ENCODE assay signal across 12 cellular contexts in genomic region chr2:55025082-55025481, GRCh38. TPM values are rescaled to one million over a fixed set of nuclear protein-coding genes. Genes with fewer than 3 reads are reported as not detected.
A peak's percentile ranks its signal among the peaks of the same experiment; 100 is the strongest.
DNase-seq lines count a peak whose midpoint lies in the region; ATAC-seq and TF ChIP-seq lines count a peak whose summit lies in the region.
"Had no signal": no experiment of that assay in that cellular context is flagged by ENCODE, and none has a peak within 500 bp of the region (broad histone marks: within the 10 kb centered on the region; RNA-seq: fewer than 3 reads in every experiment).

No MANE protein-coding gene starts in this region.

- no peak overlapping the region for H3K4me3 Mint-ChIP-seq in chondrocyte (ENCODE audit: unreplicated experiment)
- no peak overlapping the region for H3K4me3 Mint-ChIP-seq in CD14-positive monocyte
- no peak overlapping the region for H3K4me3 Mint-ChIP-seq in WTC11
- no peak overlapping the region for H3K4me3 Mint-ChIP-seq in activated T-cell treated with anti-CD3 and anti-CD28 coated beads, Interleukin-2, amount 50 U/mL, for 24 hours
- H3K4me3 Mint-ChIP-seq: activated naive CD4-positive, alpha-beta T cell treated with anti-CD3 and anti-CD28 coated beads, Interleukin-2, amount 50 U/mL, for 24 hours had no signal

- POLR2A ChIA-PET in WTC11 (lab: Charles Lee) = interaction anchor here (1.6 to 2.2 kb wide), 2 partner anchors 25 to 49 kb away, joined by 3 to 10 read pairs; partner anchors contain the start of gene RTN4

- CTCF ChIA-PET in WTC11 (lab: Charles Lee) = interaction anchor here (0.6 to 1.5 kb wide), 3 partner anchors 23 to 206 kb away, joined by 3 to 7 read pairs (median 4); no protein-coding TSS in a partner anchor

- H3K27ac ChIP-seq in upper lobe of right lung = no peak overlapping the region

- H3K27ac Mint-ChIP-seq in chondrocyte (ENCODE audit: unreplicated experiment) (peak overlapping the region; percentile 5), CD14-positive monocyte (no peak overlapping the region), WTC11 (no peak overlapping the region)
- H3K27ac Mint-ChIP-seq in activated T-cell treated with anti-CD3 and anti-CD28 coated beads, Interleukin-2, amount 50 U/mL, for 24 hours = no peak overlapping the region
- H3K27ac Mint-ChIP-seq: activated naive CD4-positive, alpha-beta T cell treated with anti-CD3 and anti-CD28 coated beads, Interleukin-2, amount 50 U/mL, for 24 hours had no signal

- H3K36me3 Mint-ChIP-seq in chondrocyte (ENCODE audit: low read depth) (peaks cover under 1% of the 10 kb centered on the region), CD14-positive monocyte (peaks cover 0 to 6% of the 10 kb centered on the region in 2 donors), WTC11 (no peaks in the 10 kb centered on the region)
- peaks cover 16% of the 10 kb centered on the region for H3K36me3 Mint-ChIP-seq in activated T-cell treated with anti-CD3 and anti-CD28 coated beads, Interleukin-2, amount 50 U/mL, for 24 hours (ENCODE audit: low read depth)

- peaks cover 30% of the 10 kb centered on the region for H3K4me1 ChIP-seq in upper lobe of right lung

- no peak overlapping the region for H3K4me3 ChIP-seq in upper lobe of right lung

- ATAC-seq in GM21390 (IDR thresholded peaks at IDR 0.05; ENCODE audit: unreplicated experiment) = peak; percentile 53
- peak; percentile 61 for ATAC-seq in HG03064 (IDR thresholded peaks at IDR 0.05; ENCODE audit: low read depth, unreplicated experiment)
- ATAC-seq in upper lobe of right lung = no peak
- ATAC-seq in WTC11 = no peak

- H3K4me1 Mint-ChIP-seq in chondrocyte (ENCODE audit: low read depth) = peaks cover 11% of the 10 kb centered on the region
- peaks cover 25% of the 10 kb centered on the region for H3K4me1 Mint-ChIP-seq in CD14-positive monocyte
- H3K4me1 Mint-ChIP-seq in WTC11 = peaks cover 15% of the 10 kb centered on the region
- peaks cover 12% of the 10 kb centered on the region for H3K4me1 Mint-ChIP-seq in activated T-cell treated with anti-CD3 and anti-CD28 coated beads, Interleukin-2, amount 50 U/mL, for 24 hours (ENCODE audit: low read depth)

- H3K9me3 Mint-ChIP-seq in chondrocyte (ENCODE audit: low read depth) = no peaks in the 10 kb centered on the region
- H3K9me3 Mint-ChIP-seq in CD14-positive monocyte = no peaks in the 10 kb centered on the region
- no peaks in the 10 kb centered on the region for H3K9me3 Mint-ChIP-seq in WTC11
- no peaks in the 10 kb centered on the region for H3K9me3 Mint-ChIP-seq in activated T-cell treated with anti-CD3 and anti-CD28 coated beads, Interleukin-2, amount 50 U/mL, for 24 hours
- H3K9me3 Mint-ChIP-seq: activated naive CD4-positive, alpha-beta T cell treated with anti-CD3 and anti-CD28 coated beads, Interleukin-2, amount 50 U/mL, for 24 hours had no signal

- H3K9me3 ChIP-seq in upper lobe of right lung = no peaks in the 10 kb centered on the region

- H3K27me3 ChIP-seq in upper lobe of right lung = no peaks in the 10 kb centered on the region

- DNase-seq in GF-D8 (lab: John Stamatoyannopoulos, UW) (peak; percentile 36), chondrocyte (ENCODE audit: low spot score) (no peak), CD14-positive monocyte (ENCODE audit: low spot score) (no peak), upper lobe of right lung (no peak), WTC11 (ENCODE audit: low spot score) (no peak)
- no peak for DNase-seq in activated T-cell treated with anti-CD3 and anti-CD28 coated beads, Interleukin-2, amount 50 U/mL, for 24 hours
- DNase-seq: activated CD4-positive, alpha-beta T cell treated with anti-CD3 and anti-CD28 coated beads, Interleukin-2, amount 50 U/mL, for 1 hour; NCI-H1436 treated with DMSO at 0.1 percent for 48 hours; NK-92 treated with Interleukin-12 subunit alpha and Interleukin-12 subunit beta, amount 100 ng/mL, for 24 hours had no signal

- H3K27me3 Mint-ChIP-seq in chondrocyte (ENCODE audit: low read depth) (no peaks in the 10 kb centered on the region), CD14-positive monocyte (ENCODE audit: low read depth in 3 of 3) (no peaks in the 10 kb centered on the region), WTC11 (ENCODE audit: low read depth) (no peaks in the 10 kb centered on the region)
- H3K27me3 Mint-ChIP-seq in activated T-cell treated with anti-CD3 and anti-CD28 coated beads, Interleukin-2, amount 50 U/mL, for 24 hours = no peaks in the 10 kb centered on the region
- H3K27me3 Mint-ChIP-seq: activated naive CD4-positive, alpha-beta T cell treated with anti-CD3 and anti-CD28 coated beads, Interleukin-2, amount 50 U/mL, for 24 hours had no signal

- TF ChIP-seq CTCF in chondrocyte (IDR thresholded peaks at IDR 0.05) (no peak), CD14-positive monocyte (IDR thresholded peaks at IDR 0.05) (no peak), upper lobe of right lung (IDR thresholded peaks at IDR 0.05) (no peak), WTC11 (IDR thresholded peaks at IDR 0.05) (no peak)

- no peaks in the 10 kb centered on the region for H3K36me3 ChIP-seq in upper lobe of right lung

- intact Hi-C loops in CD14-positive monocyte (cut with micrococcal nuclease) = no loop called here
- intact Hi-C loops in upper lobe of right lung (cut with DNase I) = no loop called here

TF ChIP-seq in WTC11, 78 proteins besides CTCF, POLR2A, EP300 and RAD21:
- no peak for TF ChIP-seq ARID4B (CRISPR knock-in tag; IDR thresholded peaks at IDR 0.05; ENCODE audit: borderline replicate concordance)
- TF ChIP-seq E2F5 (CRISPR knock-in tag; IDR thresholded peaks at IDR 0.05) = no peak
- TF ChIP-seq ZNF263 (CRISPR knock-in tag; IDR thresholded peaks at IDR 0.05; ENCODE audit: low read depth) = no peak

RNA-seq across cellular contexts. Expression of gene RTN4, which starts 25.2 kb away (rescaled TPM):
- total RNA-seq in chondrocyte = 560 to 819 TPM (median 766 TPM) in 3 replicates
- 100 to 1,000 TPM; 111 to 163 TPM for polyA plus RNA-seq in CD14-positive monocyte
- total RNA-seq in upper lobe of right lung = 275 TPM
- 175 to 202 TPM (median 178 TPM) in 3 replicates for total RNA-seq in WTC11 (2021)

Comparison
In these comparisons a context has a peak if more than half of its experiments do, and no peak if none do; other contexts are left out.
1. ATAC-seq: peak in GM21390 (single experiment) and HG03064 (single experiment); none in upper lobe of right lung (single experiment) and WTC11 (single experiment).